ENCODE assay signal across 2 cellular contexts in the genomic region with DNA sequence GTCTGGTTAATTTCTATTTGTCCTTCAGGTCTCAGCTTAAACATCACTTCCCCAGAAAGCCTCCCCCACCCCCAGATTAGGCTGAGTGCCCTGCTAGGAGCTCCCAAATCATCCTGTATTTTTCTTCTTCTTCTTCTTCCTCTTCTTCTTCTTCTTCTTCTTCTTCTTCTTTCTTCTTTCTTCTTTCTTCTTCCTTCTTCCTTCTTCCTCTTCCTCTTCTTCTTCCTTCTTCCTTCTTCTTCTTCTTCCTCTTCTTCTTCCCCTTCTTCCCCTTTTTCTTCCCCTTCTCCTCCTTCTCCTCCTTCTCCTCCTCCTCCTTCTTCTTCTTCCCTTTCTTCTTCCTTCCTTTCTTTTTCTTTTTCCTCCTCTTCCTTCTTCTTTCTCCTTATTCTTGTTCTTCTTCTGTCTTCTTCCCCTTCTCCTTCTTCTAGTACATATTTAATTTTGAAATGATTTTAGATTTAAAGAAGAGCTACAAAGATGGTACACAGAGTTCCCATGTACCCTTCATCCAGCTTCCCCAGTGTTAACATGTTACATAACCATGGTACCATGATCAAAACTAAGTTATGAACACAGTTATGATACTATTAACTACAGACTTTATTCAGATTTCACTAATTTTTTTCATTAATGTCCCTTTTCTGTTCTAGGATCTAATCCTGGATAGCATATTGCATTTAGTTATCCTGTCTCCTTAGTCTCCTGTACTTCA.
TF ChIP-seq lines count a peak whose summit lies in the region.

No MANE protein-coding gene starts in this region.

TF ChIP-seq in A549, 52 proteins besides CTCF, POLR2A, EP300 and RAD21 (continued from another document):
- TF ChIP-seq, protein P1, sequence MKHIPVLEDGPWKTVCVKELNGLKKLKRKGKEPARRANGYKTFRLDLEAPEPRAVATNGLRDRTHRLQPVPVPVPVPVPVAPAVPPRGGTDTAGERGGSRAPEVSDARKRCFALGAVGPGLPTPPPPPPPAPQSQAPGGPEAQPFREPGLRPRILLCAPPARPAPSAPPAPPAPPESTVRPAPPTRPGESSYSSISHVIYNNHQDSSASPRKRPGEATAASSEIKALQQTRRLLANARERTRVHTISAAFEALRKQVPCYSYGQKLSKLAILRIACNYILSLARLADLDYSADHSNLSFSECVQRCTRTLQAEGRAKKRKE (CRISPR knock-in tag; IDR thresholded peaks at IDR 0.05; ENCODE audit: low read depth) = no peak

TF ChIP-seq in WTC11, 78 proteins besides CTCF, POLR2A, EP300 and RAD21:
- TF ChIP-seq, protein P2, sequence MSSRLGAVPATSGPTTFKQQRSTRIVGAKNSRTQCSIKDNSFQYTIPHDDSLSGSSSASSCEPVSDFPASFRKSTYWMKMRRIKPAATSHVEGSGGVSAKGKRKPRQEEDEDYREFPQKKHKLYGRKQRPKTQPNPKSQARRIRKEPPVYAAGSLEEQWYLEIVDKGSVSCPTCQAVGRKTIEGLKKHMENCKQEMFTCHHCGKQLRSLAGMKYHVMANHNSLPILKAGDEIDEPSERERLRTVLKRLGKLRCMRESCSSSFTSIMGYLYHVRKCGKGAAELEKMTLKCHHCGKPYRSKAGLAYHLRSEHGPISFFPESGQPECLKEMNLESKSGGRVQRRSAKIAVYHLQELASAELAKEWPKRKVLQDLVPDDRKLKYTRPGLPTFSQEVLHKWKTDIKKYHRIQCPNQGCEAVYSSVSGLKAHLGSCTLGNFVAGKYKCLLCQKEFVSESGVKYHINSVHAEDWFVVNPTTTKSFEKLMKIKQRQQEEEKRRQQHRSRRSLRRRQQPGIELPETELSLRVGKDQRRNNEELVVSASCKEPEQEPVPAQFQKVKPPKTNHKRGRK (CRISPR knock-in tag; IDR thresholded peaks at IDR 0.05; ENCODE audit: borderline replicate concordance) = peak; percentile 60; the same call in 1 of the 2 replicates
- TF ChIP-seq, protein P3, sequence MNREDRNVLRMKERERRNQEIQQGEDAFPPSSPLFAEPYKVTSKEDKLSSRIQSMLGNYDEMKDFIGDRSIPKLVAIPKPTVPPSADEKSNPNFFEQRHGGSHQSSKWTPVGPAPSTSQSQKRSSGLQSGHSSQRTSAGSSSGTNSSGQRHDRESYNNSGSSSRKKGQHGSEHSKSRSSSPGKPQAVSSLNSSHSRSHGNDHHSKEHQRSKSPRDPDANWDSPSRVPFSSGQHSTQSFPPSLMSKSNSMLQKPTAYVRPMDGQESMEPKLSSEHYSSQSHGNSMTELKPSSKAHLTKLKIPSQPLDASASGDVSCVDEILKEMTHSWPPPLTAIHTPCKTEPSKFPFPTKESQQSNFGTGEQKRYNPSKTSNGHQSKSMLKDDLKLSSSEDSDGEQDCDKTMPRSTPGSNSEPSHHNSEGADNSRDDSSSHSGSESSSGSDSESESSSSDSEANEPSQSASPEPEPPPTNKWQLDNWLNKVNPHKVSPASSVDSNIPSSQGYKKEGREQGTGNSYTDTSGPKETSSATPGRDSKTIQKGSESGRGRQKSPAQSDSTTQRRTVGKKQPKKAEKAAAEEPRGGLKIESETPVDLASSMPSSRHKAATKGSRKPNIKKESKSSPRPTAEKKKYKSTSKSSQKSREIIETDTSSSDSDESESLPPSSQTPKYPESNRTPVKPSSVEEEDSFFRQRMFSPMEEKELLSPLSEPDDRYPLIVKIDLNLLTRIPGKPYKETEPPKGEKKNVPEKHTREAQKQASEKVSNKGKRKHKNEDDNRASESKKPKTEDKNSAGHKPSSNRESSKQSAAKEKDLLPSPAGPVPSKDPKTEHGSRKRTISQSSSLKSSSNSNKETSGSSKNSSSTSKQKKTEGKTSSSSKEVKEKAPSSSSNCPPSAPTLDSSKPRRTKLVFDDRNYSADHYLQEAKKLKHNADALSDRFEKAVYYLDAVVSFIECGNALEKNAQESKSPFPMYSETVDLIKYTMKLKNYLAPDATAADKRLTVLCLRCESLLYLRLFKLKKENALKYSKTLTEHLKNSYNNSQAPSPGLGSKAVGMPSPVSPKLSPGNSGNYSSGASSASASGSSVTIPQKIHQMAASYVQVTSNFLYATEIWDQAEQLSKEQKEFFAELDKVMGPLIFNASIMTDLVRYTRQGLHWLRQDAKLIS (CRISPR knock-in tag; IDR thresholded peaks at IDR 0.05; ENCODE audit: borderline replicate concordance) = no peak
- TF ChIP-seq JUN (CRISPR knock-in tag; IDR thresholded peaks at IDR 0.05) = no peak
TF ChIP-seq in WTC11: peak in this region for 1.
